Comparison of ENCODE assay signal across 19 cellular contexts in genomic region chr21:40660461-40660860, GRCh38.
DNase-seq lines count a peak whose midpoint lies in the region; ATAC-seq and TF ChIP-seq lines count a peak whose summit lies in the region.
"Had no signal": no experiment of that assay in that cellular context is flagged by ENCODE, and none has a peak within 500 bp of the region (broad histone marks: within the 10 kb centered on the region; RNA-seq: fewer than 3 reads in every experiment).

No MANE protein-coding gene starts in this region.

- H3K27me3 ChIP-seq in left lung: no peaks in the 10 kb centered on the region
- no peaks in the 10 kb centered on the region for H3K27me3 ChIP-seq in trophoblast cell (ENCODE audit: insufficient read depth, low read length)
- H3K27me3 ChIP-seq: BLaER1 treated with 17β-estradiol and CSF1 and Interleukin-3, amounts not matched to agents 10 nM and 100 nM had no signal

- H4K8ac ChIP-seq in trophoblast cell (ENCODE audit: low read depth, low read length): no peak overlapping the region

- no peak overlapping the region for H3K4me2 ChIP-seq in trophoblast cell (ENCODE audit: low read length)
- H3K4me2 ChIP-seq: A549; BLaER1 treated with 17β-estradiol and CSF1 and Interleukin-3, amounts not matched to agents 10 nM and 100 nM; GM23338 had no signal

- no peak overlapping the region for H2BK12ac ChIP-seq in trophoblast cell (ENCODE audit: low read length)

- POLR2A ChIA-PET in AG04449 (lab: Yijun Ruan, JAX): no interaction called here

- H3K4ac ChIP-seq in trophoblast cell (ENCODE audit: low read depth, low read length): no peak overlapping the region

- H2BK5ac ChIP-seq in trophoblast cell (ENCODE audit: low read depth, low read length, poor library complexity): no peak overlapping the region

- no peak overlapping the region for H3K9ac ChIP-seq in trophoblast cell (ENCODE audit: low read length)
- H3K9ac ChIP-seq: BLaER1 treated with 17β-estradiol and CSF1 and Interleukin-3, amounts not matched to agents 10 nM and 100 nM had no signal

- no peak overlapping the region for H2BK120ac ChIP-seq in trophoblast cell (ENCODE audit: insufficient read depth, low read length, poor library complexity)

- no peak overlapping the region for H4K12ac ChIP-seq in trophoblast cell (ENCODE audit: low read depth, low read length)

- no CpG with 5 or more reads among the region's 3 CpGs for WGBS in trophoblast cell (ENCODE audit: extremely low coverage, insufficient coverage, insufficient read length)

- no peak overlapping the region for H3K14ac ChIP-seq in trophoblast cell (ENCODE audit: low read length)

- H3K79me2 ChIP-seq in trophoblast cell (ENCODE audit: control insufficient read depth, insufficient read depth, low read length, poor library complexity): no peaks in the 10 kb centered on the region

- no peak overlapping the region for H3K18ac ChIP-seq in trophoblast cell (ENCODE audit: low read length)

- intact Hi-C loops in left lung (cut with DNase I): no loop called here

- H3K27ac ChIP-seq in left lung (no peak overlapping the region), trophoblast cell (ENCODE audit: low read depth, low read length) (no peak overlapping the region)
- H3K27ac ChIP-seq: 22Rv1; A549; BLaER1 treated with 17β-estradiol and CSF1 and Interleukin-3, amounts not matched to agents 10 nM and 100 nM had no signal

- no peak overlapping the region for H2AK5ac ChIP-seq in trophoblast cell (ENCODE audit: low read length)

- no peak overlapping the region for H4K91ac ChIP-seq in trophoblast cell (ENCODE audit: low read depth, low read length)

- H2AFZ ChIP-seq in trophoblast cell (ENCODE audit: insufficient read depth, low read length, poor library complexity): no peak overlapping the region
- H2AFZ ChIP-seq: GM23338 had no signal

- ATAC-seq in left lung: peak; percentile 38
- ATAC-seq: A549; CD8-positive, alpha-beta T cell; GM23338; HCT116 had no signal

- H3K23ac ChIP-seq in trophoblast cell (ENCODE audit: low read length): no peak overlapping the region

- no peaks in the 10 kb centered on the region for H3K79me1 ChIP-seq in trophoblast cell (ENCODE audit: low read length)

- H3K4me1 ChIP-seq in left lung (no peaks in the 10 kb centered on the region), trophoblast cell (ENCODE audit: control insufficient read depth in 1 of 2, insufficient read depth in 2 of 2, low read length in 2 of 2) (peaks cover 0 to 4% of the 10 kb centered on the region in 2 experiments)
- H3K4me1 ChIP-seq: A549; BLaER1 treated with 17β-estradiol and CSF1 and Interleukin-3, amounts not matched to agents 10 nM and 100 nM had no signal

- TF ChIP-seq CTCF in AG04449 (IDR thresholded peaks at IDR 0.05; ENCODE audit: insufficient read depth, low read length, missing control alignments) (no peak), left lung (IDR thresholded peaks at IDR 0.05) (no peak)

- CTCF ChIA-PET in AG04449 (lab: Yijun Ruan, JAX): no interaction called here

- H3K9me3 ChIP-seq in left lung: peaks cover 0 to 3% of the 10 kb centered on the region in 2 donors
- no peaks in the 10 kb centered on the region for H3K9me3 ChIP-seq in trophoblast cell (ENCODE audit: insufficient read depth, low read depth, low read length)
- H3K9me3 ChIP-seq: A549; BLaER1 treated with 17β-estradiol and CSF1 and Interleukin-3, amounts not matched to agents 10 nM and 100 nM had no signal

- peak; percentile 14 for DNase-seq in AG04449 (ENCODE audit: low read depth, low spot score)
- DNase-seq in amniotic stem cell (lab: John Stamatoyannopoulos, UW): peak; percentile 8
- DNase-seq in left lung: no peak
- peak; percentile 72 to 97 for DNase-seq in trophoblast cell
- DNase-seq in D341Med (ENCODE audit: low spot score): no peak
- DNase-seq in SHP77 treated with DMSO at 0.1 percent for 48 hours (lab: John Stamatoyannopoulos, UW): no peak
- no peak for DNase-seq in H4 (ENCODE audit: low spot score)
- DNase-seq in NCI-H2227 treated with DMSO at 0.1 percent for 48 hours (lab: John Stamatoyannopoulos, UW): no peak
- DNase-seq: Calu3; CD8-positive, alpha-beta T cell; DMS 273 treated with DMSO at 0.1 percent for 48 hours; DMS79; GF-D8; H7 had no signal

- H3K36me3 ChIP-seq in left lung (no peaks in the 10 kb centered on the region), trophoblast cell (ENCODE audit: control insufficient read depth in 1 of 2, insufficient read depth in 2 of 2, low read length in 2 of 2) (no peaks in the 10 kb centered on the region)
- H3K36me3 ChIP-seq: BLaER1 treated with 17β-estradiol and CSF1 and Interleukin-3, amounts not matched to agents 10 nM and 100 nM had no signal

- H3K4me3 ChIP-seq in AG04449 (ENCODE audit: low read depth, low read length) (no peak overlapping the region), left lung (no peak overlapping the region), trophoblast cell (ENCODE audit: low read depth, low read length) (no peak overlapping the region)
- H3K4me3 ChIP-seq: A549; BLaER1 treated with 17β-estradiol and CSF1 and Interleukin-3, amounts not matched to agents 10 nM and 100 nM; GM23338 had no signal

Comparison
In these comparisons a context has a peak if more than half of its experiments do, and no peak if none do; other contexts are left out.
1. DNase-seq: peak in AG04449 (single experiment), amniotic stem cell (single experiment) and trophoblast cell (2 of 2); none in left lung (0 of 2), D341Med (single experiment), SHP77 treated with DMSO at 0.1 percent for 48 hours (single experiment), H4 (single experiment) and NCI-H2227 treated with DMSO at 0.1 percent for 48 hours (single experiment).